In the genomic region with DNA sequence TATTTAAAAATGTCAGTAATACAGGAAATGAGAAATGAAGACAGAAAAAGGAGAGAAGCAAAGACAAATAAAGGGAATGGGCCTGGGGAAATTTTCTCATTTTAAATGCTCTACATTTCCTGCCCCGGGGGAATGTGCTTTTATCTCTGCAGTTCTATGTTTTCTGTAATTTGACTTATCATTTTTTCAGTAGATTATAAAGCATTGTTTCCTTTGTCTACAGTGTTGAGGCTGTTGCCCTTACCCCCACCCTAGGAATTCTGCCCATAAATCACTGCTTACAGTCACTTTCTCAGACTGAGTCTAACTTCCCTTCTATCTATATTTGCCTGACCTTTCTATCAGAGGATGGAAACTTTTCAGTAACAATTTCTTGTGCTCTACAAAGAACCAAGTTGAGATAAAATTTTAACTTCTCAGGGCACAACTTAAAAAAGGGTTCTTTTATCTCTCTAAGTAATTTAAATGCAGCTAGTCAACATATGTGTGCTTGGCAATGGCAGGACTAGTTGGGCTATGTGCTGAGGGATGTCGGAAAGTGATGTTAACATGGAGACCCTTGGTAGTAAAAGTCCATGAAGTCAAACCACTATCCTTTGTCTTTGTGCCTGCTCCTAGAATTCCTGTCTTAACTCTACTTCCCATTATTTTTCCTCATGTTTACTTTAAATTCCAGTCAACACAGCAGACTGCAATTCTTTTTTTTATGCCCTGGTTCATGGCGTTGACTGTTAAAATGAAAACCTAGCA, we compare ENCODE assay signal across 11 cellular contexts.
DNase-seq lines count a peak whose midpoint lies in the region; ATAC-seq and TF ChIP-seq lines count a peak whose summit lies in the region.
"Had no signal": no experiment of that assay in that cellular context is flagged by ENCODE, and none has a peak within 500 bp of the region (broad histone marks: within the 10 kb centered on the region; RNA-seq: fewer than 3 reads in every experiment).

No MANE protein-coding gene starts in this region.

- H3K4me3 ChIP-seq in BE2C (ENCODE audit: low read depth, low read length) (no peak overlapping the region), lung (no peak overlapping the region)
- H3K4me3 ChIP-seq: thyroid gland had no signal

- no peaks in the 10 kb centered on the region for H3K27me3 ChIP-seq in BE2C
- no peaks in the 10 kb centered on the region for H3K27me3 ChIP-seq in lung (ENCODE audit: control insufficient read depth, insufficient read depth)
- H3K27me3 ChIP-seq: thyroid gland had no signal

- TF ChIP-seq CTCF in BE2C (IDR thresholded peaks at IDR 0.05; ENCODE audit: low read depth, low read length) (no peak), lung (IDR thresholded peaks at IDR 0.05; ENCODE audit: control extremely low read depth, extremely low read depth) (no peak)

- ATAC-seq in lung (ENCODE audit: insufficient read depth, low FRiP score), result peak; percentile 14
- ATAC-seq: activated CD4-positive, CD25-positive, alpha-beta regulatory T cell treated with anti-CD3 and anti-CD28 coated beads, Interleukin-2, amount 50 U/mL, for 24 hours had no signal

- H3K4me1 ChIP-seq in BE2C (peaks cover 3% of the 10 kb centered on the region), lung (ENCODE audit: control insufficient read depth in 2 of 2, insufficient read depth in 2 of 2, low read length in 2 of 2) (peaks cover 0 to 9% of the 10 kb centered on the region in 2 donors)
- H3K4me1 ChIP-seq: thyroid gland had no signal

- H3K9me3 ChIP-seq in BE2C (no peaks in the 10 kb centered on the region), lung (ENCODE audit: control insufficient read depth in 2 of 2, insufficient read depth in 1 of 2, low read length in 1 of 2) (peaks cover 0 to 4% of the 10 kb centered on the region in 2 donors)
- H3K9me3 ChIP-seq: thyroid gland had no signal

- H3K36me3 ChIP-seq in BE2C, result no peaks in the 10 kb centered on the region
- H3K36me3 ChIP-seq in lung (ENCODE audit: control insufficient read depth in 2 of 2, insufficient read depth in 2 of 2, low read length in 2 of 2), result no peaks in the 10 kb centered on the region
- H3K36me3 ChIP-seq: thyroid gland had no signal

- DNase-seq in BE2C, result peak; percentile 12
- peak; percentile 85 for DNase-seq in M059J (ENCODE audit: low read depth)
- DNase-seq in cerebellar cortex (ENCODE audit: low spot score), result peak; percentile 80
- no peak for DNase-seq in lung (ENCODE audit: low spot score)
- DNase-seq in occipital lobe (lab: John Stamatoyannopoulos, UW), result no peak
- no peak for DNase-seq in CD1c-positive myeloid dendritic cell (ENCODE audit: extremely low spot score)
- no peak for DNase-seq in D341Med (ENCODE audit: low spot score)
- no peak for DNase-seq in T-helper 1 cell
- DNase-seq: posterior cingulate gyrus, thyroid gland had no signal

- 49 to 51% methylated on average over 3 of the region's 3 CpGs for WGBS in lung, 2 donors

- no peak overlapping the region for H3K27ac ChIP-seq in lung (ENCODE audit: low read depth in 1 of 2, low read length in 1 of 2)
- H3K27ac ChIP-seq: thyroid gland had no signal

Comparison
In these comparisons a context has a peak if more than half of its experiments do, and no peak if none do; other contexts are left out.
1. DNase-seq: peak in BE2C (single experiment), M059J (single experiment) and cerebellar cortex (single experiment); none in lung (single experiment), occipital lobe (single experiment), CD1c-positive myeloid dendritic cell (single experiment), D341Med (single experiment) and T-helper 1 cell (0 of 5).